ENCODE assay signal across 27 cellular contexts in genomic region chr22:40602231-40602630, GRCh38. TPM values are rescaled to one million over a fixed set of nuclear protein-coding genes. Genes with fewer than 3 reads are reported as not detected.
DNase-seq lines count a peak whose midpoint lies in the region; ATAC-seq, FAIRE-seq and TF ChIP-seq lines count a peak whose summit lies in the region.
"Had no signal": no experiment of that assay in that cellular context is flagged by ENCODE, and none has a peak within 500 bp of the region (broad histone marks: within the 10 kb centered on the region; RNA-seq: fewer than 3 reads in every experiment).

No MANE protein-coding gene starts in this region.

- H3K4me3 ChIP-seq in GM23338 = no peak overlapping the region
- no peak overlapping the region for H3K4me3 ChIP-seq in astrocyte (ENCODE audit: insufficient read depth, low read depth, low read length)
- H3K4me3 ChIP-seq in fibroblast of the aortic adventitia (ENCODE audit: low read depth, low read length) = no peak overlapping the region
- H3K4me3 ChIP-seq: colonic mucosa had no signal

- no peaks in the 10 kb centered on the region for H3K9me3 ChIP-seq in astrocyte (ENCODE audit: insufficient read depth, low read depth, low read length)
- H3K9me3 ChIP-seq: BE2C, colonic mucosa had no signal

- no peak overlapping the region for H3K4me2 ChIP-seq in GM23338
- peak overlapping the region; percentile 0 for H3K4me2 ChIP-seq in astrocyte (ENCODE audit: low read length)
- H3K4me2 ChIP-seq: KMS-11 had no signal

- TF ChIP-seq CTCF in GM23338 (conservative IDR thresholded peaks at IDR 0.05; ENCODE audit: low read depth in 2 of 2) (no peak), astrocyte (IDR thresholded peaks at IDR 0.05; ENCODE audit: insufficient read depth, low read depth, low read length) (no peak), fibroblast of the aortic adventitia (IDR thresholded peaks at IDR 0.05; ENCODE audit: insufficient read depth, low read length) (no peak)

- DNase-seq in GM23338 (ENCODE audit: low spot score) (no peak), astrocyte (ENCODE audit: low read depth) (peak; percentile 48), fibroblast of the aortic adventitia (ENCODE audit: low read depth) (peak; percentile 62), stromal cell of bone marrow (ENCODE audit: low read depth) (peak; percentile 25), GM12892 (ENCODE audit: insufficient read length) (no peak), RKO (ENCODE audit: low spot score) (no peak), left lobe of liver (ENCODE audit: low spot score) (no peak)
- DNase-seq: activated naive CD4-positive, alpha-beta T cell treated with anti-CD3 and anti-CD28 coated beads, Interleukin-2, amount 50 U/mL, for 16 hours; activated T-cell treated with anti-CD3 and anti-CD28 coated beads, Interleukin-2, amount 50 U/mL, for 4 hours; BE2C; colonic mucosa; COR-L47; endodermal cell; HCEC 1CT; hippocampal formation; kidney; mesendoderm; naive thymus-derived CD4-positive, alpha-beta T cell; NCI-H1092; NCI-H2029; RPMI8226; stimulated activated CD4-positive, alpha-beta T cell treated with anti-CD3 and anti-CD28 coated beads, Interleukin-1b, Interleukin-23, amount 100 ng/mL, for 48 hours; stimulated activated naive B cell treated with anti-CD40 and anti-IgM and Interleukin-4, amounts not matched to agents 10 μg/mL and 1 μg/mL and 100 μg/mL, for 72 hours; T-helper 9 cell; trophoblast cell had no signal

- H3K9me3 Mint-ChIP-seq in GM23338 (no peaks in the 10 kb centered on the region), astrocyte (ENCODE audit: unreplicated experiment) (no peaks in the 10 kb centered on the region)
- H3K9me3 Mint-ChIP-seq: activated T-cell treated with anti-CD3 and anti-CD28 coated beads, Interleukin-2, amount 50 U/mL, for 4 hours; endodermal cell; naive thymus-derived CD4-positive, alpha-beta T cell; stimulated activated naive B cell treated with anti-CD40 and anti-IgM and Interleukin-4, amounts not matched to agents 10 μg/mL and 1 μg/mL and 100 μg/mL, for 72 hours had no signal

- H3K27ac ChIP-seq in GM23338 (ENCODE audit: low read depth) (peak overlapping the region; percentile 52; the same call in 1 of the 2 replicates), astrocyte (ENCODE audit: low read depth, low read length) (no peak overlapping the region)
- H3K27ac ChIP-seq: colonic mucosa, KMS-11 had no signal

- TF ChIP-seq POLR2A in GM12892 (IDR thresholded peaks at IDR 0.05; ENCODE audit: low read depth, low read length) = no peak

- H3K36me3 Mint-ChIP-seq in GM23338 (ENCODE audit: low read depth) (no peaks in the 10 kb centered on the region), astrocyte (ENCODE audit: low read depth, unreplicated experiment) (no peaks in the 10 kb centered on the region)

- ATAC-seq in GM23338 (no peak), HG03159 (IDR thresholded peaks at IDR 0.05; ENCODE audit: unreplicated experiment) (no peak), left lobe of liver (no peak)
- ATAC-seq: activated T-cell treated with anti-CD3 and anti-CD28 coated beads, Interleukin-2, amount 50 U/mL, for 4 hours; naive thymus-derived CD4-positive, alpha-beta T cell; stimulated activated naive B cell treated with anti-CD40 and anti-IgM and Interleukin-4, amounts not matched to agents 10 μg/mL and 1 μg/mL and 100 μg/mL, for 72 hours had no signal

- FAIRE-seq in astrocyte (lab: Jason Lieb, UNC) (no peak), GM12892 (lab: Jason Lieb, UNC) (no peak)
- FAIRE-seq: kidney had no signal

- H3K27me3 Mint-ChIP-seq in GM23338 (ENCODE audit: insufficient read depth, low read depth, poor library complexity) (peaks cover 3% of the 10 kb centered on the region), astrocyte (ENCODE audit: low read depth, unreplicated experiment) (no peaks in the 10 kb centered on the region)
- H3K27me3 Mint-ChIP-seq: naive thymus-derived CD4-positive, alpha-beta T cell; stimulated activated naive B cell treated with anti-CD40 and anti-IgM and Interleukin-4, amounts not matched to agents 10 μg/mL and 1 μg/mL and 100 μg/mL, for 72 hours had no signal

- H4K20me1 ChIP-seq in GM23338 (replicated peaks; ENCODE audit: insufficient read depth) = no peaks in the 10 kb centered on the region; the same call in none of the 2 replicates
- H4K20me1 ChIP-seq in astrocyte (ENCODE audit: insufficient read depth, low read length) = peaks cover 85% of the 10 kb centered on the region

- H3K36me3 ChIP-seq in GM23338 (ENCODE audit: insufficient read depth) (no peaks in the 10 kb centered on the region), astrocyte (ENCODE audit: insufficient read depth, low read length) (no peaks in the 10 kb centered on the region)
- H3K36me3 ChIP-seq: BE2C, colonic mucosa had no signal

- H3F3A ChIP-seq in GM23338 (replicated peaks; ENCODE audit: low read depth) = 0 out of 2 replicates have a peak, but pooled peaks cover 3% of the 10 kb centered on the region

- no peaks in the 10 kb centered on the region for H3K27me3 ChIP-seq in GM23338 (ENCODE audit: insufficient read depth)
- H3K27me3 ChIP-seq in astrocyte (ENCODE audit: insufficient read depth, low read length) = no peaks in the 10 kb centered on the region
- H3K27me3 ChIP-seq: BE2C, colonic mucosa had no signal

- no peak overlapping the region for H2AFZ ChIP-seq in GM23338
- H2AFZ ChIP-seq in astrocyte (ENCODE audit: low read depth, low read length) = no peak overlapping the region

- H3K4me1 Mint-ChIP-seq in GM23338 (peaks cover 44% of the 10 kb centered on the region), astrocyte (ENCODE audit: low read depth, unreplicated experiment) (peaks cover 60% of the 10 kb centered on the region)

- no peaks in the 10 kb centered on the region for H3K9me2 ChIP-seq in GM23338 (ENCODE audit: insufficient read depth)

- no peak overlapping the region for H3K4me3 Mint-ChIP-seq in GM23338
- H3K4me3 Mint-ChIP-seq in astrocyte (ENCODE audit: unreplicated experiment) = no peak overlapping the region
- H3K4me3 Mint-ChIP-seq: activated T-cell treated with anti-CD3 and anti-CD28 coated beads, Interleukin-2, amount 50 U/mL, for 4 hours; endodermal cell; naive thymus-derived CD4-positive, alpha-beta T cell; stimulated activated naive B cell treated with anti-CD40 and anti-IgM and Interleukin-4, amounts not matched to agents 10 μg/mL and 1 μg/mL and 100 μg/mL, for 72 hours had no signal

- H3K79me2 ChIP-seq in GM23338 (replicated peaks; ENCODE audit: insufficient read depth) (peaks cover 93% of the 10 kb centered on the region), astrocyte (ENCODE audit: insufficient read depth, low read length) (peaks cover 96% of the 10 kb centered on the region)

- no peak overlapping the region for H3K9ac ChIP-seq in astrocyte (ENCODE audit: low read length)
- H3K9ac ChIP-seq: KMS-11 had no signal

- H3K27ac Mint-ChIP-seq in GM23338 (no peak overlapping the region), astrocyte (ENCODE audit: unreplicated experiment) (peak overlapping the region; percentile 38)
- H3K27ac Mint-ChIP-seq: endodermal cell had no signal

- H3K4me1 ChIP-seq in GM23338 (ENCODE audit: insufficient read depth) (peaks cover 44% of the 10 kb centered on the region), astrocyte (ENCODE audit: insufficient read depth, low read length) (peaks cover 46% of the 10 kb centered on the region)

TF ChIP-seq in GM23338, 12 proteins besides CTCF, POLR2A, EP300 and RAD21 (continues in another document):
- TF ChIP-seq CREB1 (CRISPR knock-in tag; IDR thresholded peaks at IDR 0.05; ENCODE audit: low read depth) (no peak), NANOG (IDR thresholded peaks at IDR 0.05; ENCODE audit: borderline replicate concordance) (no peak), JUNB (IDR thresholded peaks at IDR 0.05; ENCODE audit: unreplicated experiment) (no peak), EZH2phosphoT487 (IDR thresholded peaks at IDR 0.05; ENCODE audit: unreplicated experiment) (no peak), ZNF114 (CRISPR knock-in tag; IDR thresholded peaks at IDR 0.05) (no peak), ZNF331 (CRISPR knock-in tag; IDR thresholded peaks at IDR 0.05; ENCODE audit: low read depth) (no peak), STAT1 (IDR thresholded peaks at IDR 0.05; ENCODE audit: unreplicated experiment) (no peak)
- TF ChIP-seq, protein P1, sequence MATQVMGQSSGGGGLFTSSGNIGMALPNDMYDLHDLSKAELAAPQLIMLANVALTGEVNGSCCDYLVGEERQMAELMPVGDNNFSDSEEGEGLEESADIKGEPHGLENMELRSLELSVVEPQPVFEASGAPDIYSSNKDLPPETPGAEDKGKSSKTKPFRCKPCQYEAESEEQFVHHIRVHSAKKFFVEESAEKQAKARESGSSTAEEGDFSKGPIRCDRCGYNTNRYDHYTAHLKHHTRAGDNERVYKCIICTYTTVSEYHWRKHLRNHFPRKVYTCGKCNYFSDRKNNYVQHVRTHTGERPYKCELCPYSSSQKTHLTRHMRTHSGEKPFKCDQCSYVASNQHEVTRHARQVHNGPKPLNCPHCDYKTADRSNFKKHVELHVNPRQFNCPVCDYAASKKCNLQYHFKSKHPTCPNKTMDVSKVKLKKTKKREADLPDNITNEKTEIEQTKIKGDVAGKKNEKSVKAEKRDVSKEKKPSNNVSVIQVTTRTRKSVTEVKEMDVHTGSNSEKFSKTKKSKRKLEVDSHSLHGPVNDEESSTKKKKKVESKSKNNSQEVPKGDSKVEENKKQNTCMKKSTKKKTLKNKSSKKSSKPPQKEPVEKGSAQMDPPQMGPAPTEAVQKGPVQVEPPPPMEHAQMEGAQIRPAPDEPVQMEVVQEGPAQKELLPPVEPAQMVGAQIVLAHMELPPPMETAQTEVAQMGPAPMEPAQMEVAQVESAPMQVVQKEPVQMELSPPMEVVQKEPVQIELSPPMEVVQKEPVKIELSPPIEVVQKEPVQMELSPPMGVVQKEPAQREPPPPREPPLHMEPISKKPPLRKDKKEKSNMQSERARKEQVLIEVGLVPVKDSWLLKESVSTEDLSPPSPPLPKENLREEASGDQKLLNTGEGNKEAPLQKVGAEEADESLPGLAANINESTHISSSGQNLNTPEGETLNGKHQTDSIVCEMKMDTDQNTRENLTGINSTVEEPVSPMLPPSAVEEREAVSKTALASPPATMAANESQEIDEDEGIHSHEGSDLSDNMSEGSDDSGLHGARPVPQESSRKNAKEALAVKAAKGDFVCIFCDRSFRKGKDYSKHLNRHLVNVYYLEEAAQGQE (IDR thresholded peaks at IDR 0.05; ENCODE audit: unreplicated experiment) = no peak

RNA-seq across cellular contexts. Expression of gene MRTFA, which starts 34.3 kb away (rescaled TPM):
- 85.2 and 92.4 TPM in 2 replicates for total RNA-seq in GM23338 (2014; rRNA removed; shearing (Covaris generic))
- polyA plus RNA-seq in GM23338 (2016; fragmentation: Nextera tagmentation; extraction: Ambion mirVana) = 18.1 and 19.3 TPM in 2 replicates
- 67.0 and 74.3 TPM in 2 replicates for total RNA-seq in astrocyte
- total RNA-seq in fibroblast of the aortic adventitia (ENCODE audit: low replicate concordance) = 25.8 and 90.4 TPM in 2 replicates
- polyA plus RNA-seq in GM12892 (2012; ENCODE audit: missing spikeins) = 15.1 TPM
- total RNA-seq in left lobe of liver = 12.8 TPM

Comparison
In these comparisons a context has a peak if more than half of its experiments do, and no peak if none do; other contexts are left out.
1. DNase-seq: peak in astrocyte (single experiment), fibroblast of the aortic adventitia (single experiment) and stromal cell of bone marrow (single experiment); none in GM23338 (single experiment), GM12892 (single experiment), RKO (single experiment) and left lobe of liver (single experiment).